Comparison of ENCODE assay signal across 1 cellular context in the genomic region with DNA sequence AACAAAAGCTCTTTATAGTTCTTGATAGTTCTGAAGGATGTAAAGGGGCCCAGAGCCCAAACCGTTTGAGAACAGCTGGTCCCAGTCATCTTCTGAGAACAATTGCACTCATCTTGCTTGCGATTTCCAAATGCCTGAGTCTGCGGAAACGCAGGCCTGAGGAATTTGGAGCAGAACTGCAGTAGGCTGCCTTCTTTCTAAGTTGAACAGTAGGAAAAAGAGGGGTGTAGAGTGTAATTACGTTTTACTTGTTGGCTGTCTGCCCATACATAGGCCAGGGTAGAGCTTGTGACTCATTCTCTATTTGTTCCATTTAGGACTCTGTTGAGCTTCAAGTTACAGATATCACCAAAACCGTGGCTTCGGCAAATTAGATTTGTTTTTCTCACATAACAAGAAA.
TF ChIP-seq lines count a peak whose summit lies in the region.

No MANE protein-coding gene starts in this region.

TF ChIP-seq in HepG2, 621 proteins besides CTCF, POLR2A, EP300 and RAD21 (continued from another document):
- TF ChIP-seq, protein P1, sequence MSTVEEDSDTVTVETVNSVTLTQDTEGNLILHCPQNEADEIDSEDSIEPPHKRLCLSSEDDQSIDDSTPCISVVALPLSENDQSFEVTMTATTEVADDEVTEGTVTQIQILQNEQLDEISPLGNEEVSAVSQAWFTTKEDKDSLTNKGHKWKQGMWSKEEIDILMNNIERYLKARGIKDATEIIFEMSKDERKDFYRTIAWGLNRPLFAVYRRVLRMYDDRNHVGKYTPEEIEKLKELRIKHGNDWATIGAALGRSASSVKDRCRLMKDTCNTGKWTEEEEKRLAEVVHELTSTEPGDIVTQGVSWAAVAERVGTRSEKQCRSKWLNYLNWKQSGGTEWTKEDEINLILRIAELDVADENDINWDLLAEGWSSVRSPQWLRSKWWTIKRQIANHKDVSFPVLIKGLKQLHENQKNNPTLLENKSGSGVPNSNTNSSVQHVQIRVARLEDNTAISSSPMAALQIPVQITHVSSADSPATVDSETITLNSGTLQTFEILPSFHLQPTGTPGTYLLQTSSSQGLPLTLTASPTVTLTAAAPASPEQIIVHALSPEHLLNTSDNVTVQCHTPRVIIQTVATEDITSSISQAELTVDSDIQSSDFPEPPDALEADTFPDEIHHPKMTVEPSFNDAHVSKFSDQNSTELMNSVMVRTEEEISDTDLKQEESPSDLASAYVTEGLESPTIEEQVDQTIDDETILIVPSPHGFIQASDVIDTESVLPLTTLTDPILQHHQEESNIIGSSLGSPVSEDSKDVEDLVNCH (CRISPR knock-in tag; IDR thresholded peaks at IDR 0.05): no peak
